In genomic region chr1:248194117-248194516, GRCh38 we compare ENCODE assay signal across 1 cellular context.
A peak's percentile ranks its signal among the peaks of the same experiment; 100 is the strongest.
TF ChIP-seq lines count a peak whose summit lies in the region.

No MANE protein-coding gene starts in this region.

TF ChIP-seq in K562, 482 proteins besides CTCF, POLR2A, EP300 and RAD21:
- TF ChIP-seq, protein P1, sequence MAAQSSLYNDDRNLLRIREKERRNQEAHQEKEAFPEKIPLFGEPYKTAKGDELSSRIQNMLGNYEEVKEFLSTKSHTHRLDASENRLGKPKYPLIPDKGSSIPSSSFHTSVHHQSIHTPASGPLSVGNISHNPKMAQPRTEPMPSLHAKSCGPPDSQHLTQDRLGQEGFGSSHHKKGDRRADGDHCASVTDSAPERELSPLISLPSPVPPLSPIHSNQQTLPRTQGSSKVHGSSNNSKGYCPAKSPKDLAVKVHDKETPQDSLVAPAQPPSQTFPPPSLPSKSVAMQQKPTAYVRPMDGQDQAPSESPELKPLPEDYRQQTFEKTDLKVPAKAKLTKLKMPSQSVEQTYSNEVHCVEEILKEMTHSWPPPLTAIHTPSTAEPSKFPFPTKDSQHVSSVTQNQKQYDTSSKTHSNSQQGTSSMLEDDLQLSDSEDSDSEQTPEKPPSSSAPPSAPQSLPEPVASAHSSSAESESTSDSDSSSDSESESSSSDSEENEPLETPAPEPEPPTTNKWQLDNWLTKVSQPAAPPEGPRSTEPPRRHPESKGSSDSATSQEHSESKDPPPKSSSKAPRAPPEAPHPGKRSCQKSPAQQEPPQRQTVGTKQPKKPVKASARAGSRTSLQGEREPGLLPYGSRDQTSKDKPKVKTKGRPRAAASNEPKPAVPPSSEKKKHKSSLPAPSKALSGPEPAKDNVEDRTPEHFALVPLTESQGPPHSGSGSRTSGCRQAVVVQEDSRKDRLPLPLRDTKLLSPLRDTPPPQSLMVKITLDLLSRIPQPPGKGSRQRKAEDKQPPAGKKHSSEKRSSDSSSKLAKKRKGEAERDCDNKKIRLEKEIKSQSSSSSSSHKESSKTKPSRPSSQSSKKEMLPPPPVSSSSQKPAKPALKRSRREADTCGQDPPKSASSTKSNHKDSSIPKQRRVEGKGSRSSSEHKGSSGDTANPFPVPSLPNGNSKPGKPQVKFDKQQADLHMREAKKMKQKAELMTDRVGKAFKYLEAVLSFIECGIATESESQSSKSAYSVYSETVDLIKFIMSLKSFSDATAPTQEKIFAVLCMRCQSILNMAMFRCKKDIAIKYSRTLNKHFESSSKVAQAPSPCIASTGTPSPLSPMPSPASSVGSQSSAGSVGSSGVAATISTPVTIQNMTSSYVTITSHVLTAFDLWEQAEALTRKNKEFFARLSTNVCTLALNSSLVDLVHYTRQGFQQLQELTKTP (IDR thresholded peaks at IDR 0.05; ENCODE audit: low read depth in 1 of 2, partially characterized antibody in 2 of 2) = peak in 1 of 2 experiments; percentile 92
- no peak for TF ChIP-seq NBN (IDR thresholded peaks at IDR 0.05; ENCODE audit: low read depth)
- TF ChIP-seq ZNF316 (IDR thresholded peaks at IDR 0.05) = peak; percentile 30; the same call in 1 of the 2 replicates
- no peak for TF ChIP-seq SMAD2 (IDR thresholded peaks at IDR 0.05; ENCODE audit: low read depth, low read length)
- no peak for TF ChIP-seq SOX6 (IDR thresholded peaks at IDR 0.05)
TF ChIP-seq in K562: peak in this region for 2.
